ENCODE assay signal across 1 cellular context in the genomic region with DNA sequence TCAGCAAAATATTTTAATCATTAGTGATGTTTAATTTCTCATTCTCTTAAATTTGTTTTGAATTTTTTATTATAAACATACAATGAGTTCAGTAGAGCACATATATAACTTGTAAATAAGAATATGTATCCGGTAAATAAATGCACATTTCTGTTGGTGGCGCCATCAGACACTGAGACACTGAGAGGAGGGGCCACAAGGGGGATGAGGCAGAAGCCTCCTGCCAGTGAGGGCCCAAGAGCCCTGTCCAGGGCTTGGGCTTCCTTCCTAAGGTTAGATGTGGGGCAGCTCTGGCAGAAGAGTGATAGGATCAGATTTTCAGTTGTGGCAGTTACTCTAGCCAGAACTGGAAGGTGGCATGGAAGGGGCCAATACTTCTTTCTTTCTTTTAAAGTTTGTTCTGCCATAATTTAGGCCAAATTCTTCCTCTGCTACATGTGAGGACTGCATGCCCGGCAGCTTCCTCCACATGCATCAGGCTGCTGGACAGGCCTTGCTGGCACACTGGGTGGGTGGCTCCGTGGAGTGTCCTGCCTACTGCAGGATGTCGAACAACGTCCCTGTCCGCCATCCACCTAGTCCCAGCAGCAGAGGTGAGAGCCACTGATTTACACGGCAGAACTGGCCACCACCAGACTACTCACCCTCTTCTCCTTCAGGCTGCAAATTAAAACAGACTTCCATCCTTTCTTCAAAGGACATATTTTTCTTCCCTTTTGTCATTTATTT.
TF ChIP-seq lines count a peak whose summit lies in the region.

No MANE protein-coding gene starts in this region.

TF ChIP-seq in HCT116, 20 proteins besides CTCF, POLR2A, EP300 and RAD21 (continued from another document):
- TF ChIP-seq ELF1 (IDR thresholded peaks at IDR 0.05; ENCODE audit: borderline replicate concordance, low read depth) = no peak
- no peak for TF ChIP-seq SIN3A (IDR thresholded peaks at IDR 0.05; ENCODE audit: low read depth)
- no peak for TF ChIP-seq YY1 (IDR thresholded peaks at IDR 0.05; ENCODE audit: extremely low read depth, insufficient replicate concordance, low read depth, low read length)
- TF ChIP-seq EZH2phosphoT487 (IDR thresholded peaks at IDR 0.05; ENCODE audit: borderline replicate concordance) = no peak
- no peak for TF ChIP-seq JUND (IDR thresholded peaks at IDR 0.05)
- TF ChIP-seq SP1 (IDR thresholded peaks at IDR 0.05; ENCODE audit: low read depth) = no peak
- TF ChIP-seq, protein P1, sequence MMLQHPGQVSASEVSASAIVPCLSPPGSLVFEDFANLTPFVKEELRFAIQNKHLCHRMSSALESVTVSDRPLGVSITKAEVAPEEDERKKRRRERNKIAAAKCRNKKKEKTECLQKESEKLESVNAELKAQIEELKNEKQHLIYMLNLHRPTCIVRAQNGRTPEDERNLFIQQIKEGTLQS (IDR thresholded peaks at IDR 0.05) = no peak
- no peak for TF ChIP-seq EGR1 (IDR thresholded peaks at IDR 0.05; ENCODE audit: low read depth)
- no peak for TF ChIP-seq SRF (IDR thresholded peaks at IDR 0.05; ENCODE audit: low read depth)
